24 cellular contexts compared by ENCODE assay signal in genomic region chr6:2162089-2162465, GRCh38.
DNase-seq lines count a peak whose midpoint lies in the region; ATAC-seq and TF ChIP-seq lines count a peak whose summit lies in the region.
"Had no signal": no experiment of that assay in that cellular context is flagged by ENCODE, and none has a peak within 500 bp of the region (broad histone marks: within the 10 kb centered on the region; RNA-seq: fewer than 3 reads in every experiment).

No MANE protein-coding gene starts in this region.

- H3K9me3 ChIP-seq in BLaER1 (peaks cover 13% of the 10 kb centered on the region), Loucy (ENCODE audit: insufficient read depth, low read depth, low read length) (no peaks in the 10 kb centered on the region), breast epithelium (no peaks in the 10 kb centered on the region)
- H3K9me3 ChIP-seq: heart right ventricle, SJSA1, vagina had no signal

- DNase-seq in breast epithelium (ENCODE audit: low spot score in 2 of 2) = no peak
- DNase-seq in osteocyte (ENCODE audit: extremely low spot score, unreplicated experiment) = no peak
- no peak for DNase-seq in activated effector memory CD4-positive, alpha-beta T cell treated with anti-CD3 and anti-CD28 coated beads, Interleukin-2, amount 50 U/mL, for 16 hours
- DNase-seq in NCI-H2081 treated with DMSO at 0.1 percent for 48 hours (lab: John Stamatoyannopoulos, UW) = no peak
- no peak for DNase-seq in NAMALWA (ENCODE audit: low spot score)
- DNase-seq: activated CD4-positive, alpha-beta memory T cell treated with anti-CD3 and anti-CD28 coated beads, Interleukin-2, amount 10 ng/mL, durations not matched to agents 7 days and 5 days; activated naive CD4-positive, alpha-beta T cell treated with Interleukin-2 at 50 U/mL for 16 hours; activated T-cell treated with anti-CD3 and anti-CD28 coated beads for 4 hours; anterior cingulate cortex; endodermal cell; heart right ventricle; immature natural killer cell; NCI-H187; NCI-H345; stimulated activated CD4-positive, alpha-beta T cell treated with anti-CD3 and anti-CD28 coated beads, Interleukin-12 subunit alpha, Interleukin-12 subunit beta, amount 100 ng/mL, for 4 hours; substantia nigra had no signal

- H3K4me1 ChIP-seq in BLaER1 (peaks cover 23% of the 10 kb centered on the region), Loucy (ENCODE audit: insufficient read depth, low read length, poor library complexity, severe bottlenecking) (peaks cover 58% of the 10 kb centered on the region), breast epithelium (no peaks in the 10 kb centered on the region)
- H3K4me1 ChIP-seq: neural progenitor cell had no signal

- no peak overlapping the region for H2AFZ ChIP-seq in Loucy (ENCODE audit: low read length)
- H2AFZ ChIP-seq: neural progenitor cell had no signal

- ATAC-seq in HG02938 (IDR thresholded peaks at IDR 0.05; ENCODE audit: unreplicated experiment) = no peak
- ATAC-seq: WTC11 had no signal

- H3F3A ChIP-seq in Loucy (ENCODE audit: low read depth) = peaks cover 8% of the 10 kb centered on the region; the same call in 1 of the 2 replicates

- H3K79me2 ChIP-seq in Loucy (ENCODE audit: insufficient read depth, low read length) = peaks cover 15% of the 10 kb centered on the region

- no peaks in the 10 kb centered on the region for H3K27me3 Mint-ChIP-seq in osteocyte (ENCODE audit: unreplicated experiment)
- H3K27me3 Mint-ChIP-seq: activated CD4-positive, alpha-beta memory T cell treated with anti-CD3 and anti-CD28 coated beads, Interleukin-2, amount 10 ng/mL, durations not matched to agents 7 days and 5 days had no signal

- no peak overlapping the region for H3K27ac ChIP-seq in BLaER1
- peak overlapping the region; percentile 23 to 39 for H3K27ac ChIP-seq in breast epithelium
- H3K27ac ChIP-seq: neural progenitor cell, vagina had no signal

- H3K9me3 Mint-ChIP-seq in osteocyte (ENCODE audit: unreplicated experiment) = no peaks in the 10 kb centered on the region
- H3K9me3 Mint-ChIP-seq: activated CD4-positive, alpha-beta memory T cell treated with anti-CD3 and anti-CD28 coated beads, Interleukin-2, amount 10 ng/mL, durations not matched to agents 7 days and 5 days; endodermal cell; immature natural killer cell; neural progenitor cell had no signal

- no peak overlapping the region for H3K4me3 Mint-ChIP-seq in osteocyte (ENCODE audit: unreplicated experiment)
- H3K4me3 Mint-ChIP-seq: activated CD4-positive, alpha-beta memory T cell treated with anti-CD3 and anti-CD28 coated beads, Interleukin-2, amount 10 ng/mL, durations not matched to agents 7 days and 5 days; endodermal cell; IgD-negative memory B cell; neural progenitor cell; WTC11 had no signal

- H3K36me3 Mint-ChIP-seq in osteocyte (ENCODE audit: unreplicated experiment) = no peaks in the 10 kb centered on the region
- H3K36me3 Mint-ChIP-seq: neural progenitor cell had no signal

- H3K27ac Mint-ChIP-seq in osteocyte (ENCODE audit: unreplicated experiment) = peak overlapping the region; percentile 87
- H3K27ac Mint-ChIP-seq: activated CD4-positive, alpha-beta memory T cell treated with anti-CD3 and anti-CD28 coated beads, Interleukin-2, amount 10 ng/mL, durations not matched to agents 7 days and 5 days; endodermal cell; neural progenitor cell had no signal

- H3K4me1 Mint-ChIP-seq in osteocyte (ENCODE audit: unreplicated experiment) = peaks cover 38% of the 10 kb centered on the region
- H3K4me1 Mint-ChIP-seq: endodermal cell had no signal

- H3K27me3 ChIP-seq in BLaER1 (no peaks in the 10 kb centered on the region), Loucy (ENCODE audit: insufficient read depth, low read length, poor library complexity, severe bottlenecking) (no peaks in the 10 kb centered on the region), breast epithelium (no peaks in the 10 kb centered on the region)
- H3K27me3 ChIP-seq: heart right ventricle, neural progenitor cell, SJSA1, vagina had no signal

- H4K20me1 ChIP-seq in BLaER1 (peaks cover 5% of the 10 kb centered on the region; the same call in 1 of the 2 replicates), Loucy (ENCODE audit: insufficient read depth, low read length, poor library complexity, severe bottlenecking) (peaks cover 8% of the 10 kb centered on the region)

- no peak overlapping the region for H3K4me3 ChIP-seq in BLaER1
- H3K4me3 ChIP-seq in Loucy (ENCODE audit: low read length, poor library complexity, severe bottlenecking) = peak overlapping the region; percentile 5
- H3K4me3 ChIP-seq in breast epithelium = no peak overlapping the region
- H3K4me3 ChIP-seq: heart right ventricle, neural progenitor cell, SJSA1, vagina had no signal

- no peaks in the 10 kb centered on the region for H3K9me2 ChIP-seq in Loucy (replicated peaks; ENCODE audit: low read depth, low read length)

- TF ChIP-seq POLR2A in breast epithelium (IDR thresholded peaks at IDR 0.05) = no peak

- intact Hi-C loops in breast epithelium (cut with DNase I; ENCODE audit: low total_unique reads) = no loop called here

- H3K36me3 ChIP-seq in BLaER1 = peaks cover 7% of the 10 kb centered on the region; the same call in 1 of the 2 replicates
- H3K36me3 ChIP-seq in Loucy (ENCODE audit: insufficient read depth, low read length) = no peaks in the 10 kb centered on the region
- H3K36me3 ChIP-seq in breast epithelium = no peaks in the 10 kb centered on the region
- H3K36me3 ChIP-seq: heart right ventricle, neural progenitor cell, SJSA1, vagina had no signal

- H3K9ac ChIP-seq in BLaER1 = no peak overlapping the region
- no peak overlapping the region for H3K9ac ChIP-seq in Loucy (ENCODE audit: low read depth, low read length, poor library complexity, severe bottlenecking)
- H3K9ac ChIP-seq: neural progenitor cell had no signal

- peak overlapping the region; percentile 53 for H3K4me2 ChIP-seq in BLaER1
- peak overlapping the region; percentile 76 for H3K4me2 ChIP-seq in Loucy (ENCODE audit: low read depth, low read length, poor library complexity, severe bottlenecking)
- H3K4me2 ChIP-seq: neural progenitor cell had no signal

- TF ChIP-seq CTCF in Loucy (conservative IDR thresholded peaks at IDR 0.05; ENCODE audit: low read length) = no peak
- TF ChIP-seq CTCF in breast epithelium (IDR thresholded peaks at IDR 0.05) = no peak
- no peak for TF ChIP-seq CTCF in osteocyte (IDR thresholded peaks at IDR 0.05)
